1 cellular context compared by ENCODE assay signal in genomic region chr2:219495531-219496122, GRCh38.
TF ChIP-seq lines count a peak whose summit lies in the region.

No MANE protein-coding gene starts in this region.

TF ChIP-seq in K562, 482 proteins besides CTCF, POLR2A, EP300 and RAD21 (continued from another document and continues in another):
- TF ChIP-seq ATF6 (CRISPR knock-in tag; IDR thresholded peaks at IDR 0.05) (no peak), NELFE (IDR thresholded peaks at IDR 0.05; ENCODE audit: insufficient read depth, insufficient read length) (no peak), ZBTB43 (CRISPR knock-in tag; IDR thresholded peaks at IDR 0.05) (no peak), ZNF77 (CRISPR knock-in tag; IDR thresholded peaks at IDR 0.05) (no peak), MEF2D (tag; conservative IDR thresholded peaks at IDR 0.05; ENCODE audit: low read depth) (no peak), ZNF274 (IDR thresholded peaks at IDR 0.05; ENCODE audit: borderline replicate concordance, low read depth, low read length) (no peak), MCM2 (IDR thresholded peaks at IDR 0.05; ENCODE audit: low read depth) (no peak), SAFB (IDR thresholded peaks at IDR 0.05; ENCODE audit: borderline replicate concordance, low read depth, low read length) (no peak), JUN (IDR thresholded peaks at IDR 0.05; ENCODE audit: borderline replicate concordance, low read depth, low read length) (peak; percentile 43; the same call in 1 of the 2 replicates), JUN (CRISPR knock-in tag; IDR thresholded peaks at IDR 0.05; ENCODE audit: borderline replicate concordance) (no peak), CBFA2T2 (conservative IDR thresholded peaks at IDR 0.05) (peak; percentile 19; the same call in 1 of the 2 replicates), USF1 (CRISPR knock-in tag; IDR thresholded peaks at IDR 0.05) (peak; percentile 94), MAX (CRISPR knock-in tag; IDR thresholded peaks at IDR 0.05) (peak; percentile 39; the same call in 1 of the 2 replicates), SOX6 (IDR thresholded peaks at IDR 0.05) (no peak), POLR2AphosphoS2 (IDR thresholded peaks at IDR 0.05; ENCODE audit: low read length) (no peak), NCOA1 (IDR thresholded peaks at IDR 0.05; ENCODE audit: low read depth) (no peak), MNT (conservative IDR thresholded peaks at IDR 0.05) (peak; percentile 91 to 94), MYC (IDR thresholded peaks at IDR 0.05; ENCODE audit: low read depth, low read length) (peak; percentile 82), MYC (CRISPR knock-in tag; IDR thresholded peaks at IDR 0.05; ENCODE audit: borderline replicate concordance, low read depth) (no peak), ZNF707 (CRISPR knock-in tag; conservative IDR thresholded peaks at IDR 0.05) (no peak), POU5F1 (IDR thresholded peaks at IDR 0.05; ENCODE audit: borderline replicate concordance, low read depth, low read length, partially characterized antibody) (no peak), MECOM (CRISPR knock-in tag; IDR thresholded peaks at IDR 0.05) (no peak), ZC3H11A (IDR thresholded peaks at IDR 0.05; ENCODE audit: low read depth, low read length) (no peak), KLF6 (CRISPR knock-in tag; IDR thresholded peaks at IDR 0.05; ENCODE audit: borderline replicate concordance) (no peak), MXI1 (IDR thresholded peaks at IDR 0.05; ENCODE audit: low read depth, low read length) (no peak), E2F1 (CRISPR knock-in tag; IDR thresholded peaks at IDR 0.05) (no peak), ZBTB33 (CRISPR knock-in tag; IDR thresholded peaks at IDR 0.05) (no peak), IRF2 (CRISPR knock-in tag; IDR thresholded peaks at IDR 0.05) (no peak), ZBTB1 (CRISPR knock-in tag; IDR thresholded peaks at IDR 0.05; ENCODE audit: borderline replicate concordance, low read depth) (no peak), TCF7L2 (IDR thresholded peaks at IDR 0.05; ENCODE audit: low read depth, low read length) (no peak), NCOA2 (IDR thresholded peaks at IDR 0.05; ENCODE audit: partially characterized antibody in 2 of 2) (no peak), PYGO2 (tag; IDR thresholded peaks at IDR 0.05) (no peak), KAT7 (CRISPR knock-in tag; IDR thresholded peaks at IDR 0.05; ENCODE audit: borderline replicate concordance) (no peak), GTF3C2 (IDR thresholded peaks at IDR 0.05; ENCODE audit: borderline replicate concordance, extremely low read depth, insufficient read length) (no peak), CREB3L1 (IDR thresholded peaks at IDR 0.05; ENCODE audit: borderline replicate concordance, low read depth) (no peak), CREM (IDR thresholded peaks at IDR 0.05; ENCODE audit: low read depth) (peak; percentile 16; the same call in 1 of the 2 replicates), MTA1 (IDR thresholded peaks at IDR 0.05; ENCODE audit: borderline replicate concordance) (no peak), BCL6 (CRISPR knock-in tag; IDR thresholded peaks at IDR 0.05) (no peak), MEF2A (IDR thresholded peaks at IDR 0.05; ENCODE audit: control insufficient read depth, low read depth, low read length) (no peak), RERE (CRISPR knock-in tag; IDR thresholded peaks at IDR 0.05; ENCODE audit: borderline replicate concordance) (no peak), ZBTB2 (IDR thresholded peaks at IDR 0.05) (no peak)
